In the genomic region with DNA sequence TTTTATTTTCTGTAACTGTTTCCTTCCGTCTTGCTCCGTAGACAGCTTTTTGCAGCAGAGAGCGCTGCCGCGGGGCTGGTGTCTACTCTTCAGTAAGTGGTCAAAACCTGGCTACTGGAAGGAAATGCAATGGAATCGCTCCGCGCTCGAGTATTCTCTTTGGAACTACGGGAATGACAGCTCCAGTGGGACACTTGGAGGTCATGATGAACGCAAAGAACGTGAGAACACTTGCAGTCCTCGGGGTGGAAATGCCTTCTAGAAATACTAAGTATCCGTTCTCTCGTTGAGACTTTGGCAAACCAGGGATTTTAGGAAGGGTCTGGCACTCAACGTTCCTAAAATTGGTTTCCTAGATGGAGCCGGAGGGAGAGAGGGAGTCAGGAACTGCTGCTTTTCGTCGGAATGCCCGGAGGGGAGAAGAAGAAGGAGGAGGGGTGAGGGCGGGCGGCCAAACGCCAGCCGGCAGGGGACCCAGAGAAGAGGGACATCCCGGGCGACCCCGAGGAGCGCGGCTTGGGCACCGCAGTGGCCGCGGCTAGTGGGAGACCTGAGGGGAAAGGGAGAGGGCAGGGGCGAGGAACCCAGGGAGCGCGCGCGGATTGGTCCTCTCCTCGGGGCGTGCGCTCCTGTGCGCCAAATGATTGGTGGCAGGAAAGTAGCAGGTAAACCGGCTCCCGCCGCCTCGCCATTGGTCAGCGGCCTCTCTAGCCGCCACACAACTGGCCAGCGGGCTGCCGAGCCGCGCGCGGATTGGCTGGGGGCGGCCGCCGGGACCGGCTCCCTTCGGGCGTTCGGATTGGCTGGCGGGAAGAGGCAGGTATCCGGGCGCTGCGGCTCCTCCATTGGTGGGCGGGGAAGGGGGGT, we compare ENCODE assay signal across 8 cellular contexts. TPM values are rescaled to one million over a fixed set of nuclear protein-coding genes. Genes with fewer than 3 reads are reported as not detected.
DNase-seq lines count a peak whose midpoint lies in the region; ATAC-seq, FAIRE-seq and TF ChIP-seq lines count a peak whose summit lies in the region.

No MANE protein-coding gene starts in this region.

- FAIRE-seq in A549 (lab: Jason Lieb, UNC): no peak

- H3K4me3 ChIP-seq in A549: peak overlapping the region; percentile 96
- H3K4me3 ChIP-seq in spleen: peak overlapping the region; percentile 80 to 99 (median 94)

- no peak for TF ChIP-seq CTCF in A549 (IDR thresholded peaks at IDR 0.05)
- TF ChIP-seq CTCF in spleen (IDR thresholded peaks at IDR 0.05 in 8 of 11, conservative IDR thresholded peaks at IDR 0.05 in 3 of 11): peak in 3 of 11 experiments; percentile 11 to 19 (median 11)

- TF ChIP-seq RAD21 in A549 (conservative IDR thresholded peaks at IDR 0.05 in 1 of 2, IDR thresholded peaks at IDR 0.05 in 1 of 2): no peak

- intact Hi-C loops in spleen (cut with DNase I; ENCODE audit: low total_unique reads): no loop called here

- H3K27me3 Mint-ChIP-seq in central memory CD8-positive, alpha-beta T cell: peaks cover 23% of the 10 kb centered on the region

- H3K9me3 Mint-ChIP-seq in central memory CD8-positive, alpha-beta T cell: no peaks in the 10 kb centered on the region

- H3K4me3 Mint-ChIP-seq in central memory CD8-positive, alpha-beta T cell: peak overlapping the region; percentile 96

- WGBS in A549 (ENCODE audit: missing lambda C conversion rate): 2% methylated on average over 37 of the region's 65 CpGs
- 0 to 1% (median 0%) methylated on average over 52 to 65 of the region's 65 CpGs for WGBS in spleen, 5 donors

- peaks cover 0 to 30% (median 6%) of the 10 kb centered on the region in 7 donors for H3K27me3 ChIP-seq in spleen (replicated peaks in 1 of 7)

- peak overlapping the region; percentile 96 for H3K4me2 ChIP-seq in A549

- peaks cover 24% of the 10 kb centered on the region; the same call in 2 of the 3 replicates for H3K4me1 ChIP-seq in A549
- peaks cover 12 to 54% (median 39%) of the 10 kb centered on the region in 6 donors for H3K4me1 ChIP-seq in spleen

- TF ChIP-seq POLR2A in A549 (IDR thresholded peaks at IDR 0.05; ENCODE audit: low read length) (peak; percentile 70), spleen (IDR thresholded peaks at IDR 0.05) (peak in 1 of 3 donors; percentile 24)

- peaks cover 0 to 3% (median 0%) of the 10 kb centered on the region in 6 donors for H3K36me3 ChIP-seq in spleen

- H3K4me1 Mint-ChIP-seq in central memory CD8-positive, alpha-beta T cell: peaks cover 44% of the 10 kb centered on the region

- DNase-seq in A549 (ENCODE audit: low read depth in 1 of 2, low spot score in 1 of 2) (peak; percentile 98 to 99), NCI-H2196 treated with DMSO at 0.1 percent for 48 hours (lab: John Stamatoyannopoulos, UW; ENCODE audit: unreplicated experiment) (peak; percentile 97), iris pigment epithelial cell (ENCODE audit: low read depth) (peak; percentile 99), spleen (peak; percentile 98)
- DNase-seq in activated CD4-positive, CD25-positive, alpha-beta regulatory T cell (lab: John Stamatoyannopoulos, UW): peak; percentile 95 to 97 (median 96)
- peak; percentile 91 to 94 for DNase-seq in central memory CD8-positive, alpha-beta T cell (ENCODE audit: low spot score in 2 of 2)

- peak; percentile 93 to 99 for ATAC-seq in A549
- ATAC-seq in GM18868 (IDR thresholded peaks at IDR 0.05; ENCODE audit: unreplicated experiment): peak; percentile 91
- ATAC-seq in HG03103 (IDR thresholded peaks at IDR 0.05; ENCODE audit: low read depth, unreplicated experiment): peak; percentile 90
- ATAC-seq in central memory CD8-positive, alpha-beta T cell (replicated peaks; ENCODE audit: extremely low read depth, poor library complexity, severe bottlenecking): peak; percentile 80

- no peak for TF ChIP-seq EP300 in A549 (IDR thresholded peaks at IDR 0.05)

- H3K27ac ChIP-seq in A549 (peak overlapping the region; percentile 51 to 93), spleen (peak overlapping the region; percentile 31 to 98 (median 92))

- peak overlapping the region; percentile 93 for H3K27ac Mint-ChIP-seq in central memory CD8-positive, alpha-beta T cell (ENCODE audit: low read depth)

- POLR2A ChIA-PET in A549 (lab: Yijun Ruan, JAX): interaction anchor here (0.6 to 1.4 kb wide), 3 partner anchors 61 to 315 kb away, joined by 4 to 12 read pairs (median 5); no protein-coding TSS in a partner anchor

- H3K9me3 ChIP-seq in A549: no peaks in the 10 kb centered on the region
- no peaks in the 10 kb centered on the region for H3K9me3 ChIP-seq in spleen

- CTCF ChIA-PET in A549 (lab: Yijun Ruan, JAX): interaction anchor here (1.0 to 2.1 kb wide), 8 partner anchors 10 to 67 kb away, joined by 3 to 13 read pairs (median 6); no protein-coding TSS in a partner anchor

- peaks cover 27% of the 10 kb centered on the region for H3K36me3 Mint-ChIP-seq in central memory CD8-positive, alpha-beta T cell (ENCODE audit: insufficient read depth)

TF ChIP-seq in A549, 52 proteins besides CTCF, POLR2A, EP300 and RAD21 (continues in another document):
- peak; percentile 91 for TF ChIP-seq HOXA7 (CRISPR knock-in tag; IDR thresholded peaks at IDR 0.05)
- TF ChIP-seq, protein P1, sequence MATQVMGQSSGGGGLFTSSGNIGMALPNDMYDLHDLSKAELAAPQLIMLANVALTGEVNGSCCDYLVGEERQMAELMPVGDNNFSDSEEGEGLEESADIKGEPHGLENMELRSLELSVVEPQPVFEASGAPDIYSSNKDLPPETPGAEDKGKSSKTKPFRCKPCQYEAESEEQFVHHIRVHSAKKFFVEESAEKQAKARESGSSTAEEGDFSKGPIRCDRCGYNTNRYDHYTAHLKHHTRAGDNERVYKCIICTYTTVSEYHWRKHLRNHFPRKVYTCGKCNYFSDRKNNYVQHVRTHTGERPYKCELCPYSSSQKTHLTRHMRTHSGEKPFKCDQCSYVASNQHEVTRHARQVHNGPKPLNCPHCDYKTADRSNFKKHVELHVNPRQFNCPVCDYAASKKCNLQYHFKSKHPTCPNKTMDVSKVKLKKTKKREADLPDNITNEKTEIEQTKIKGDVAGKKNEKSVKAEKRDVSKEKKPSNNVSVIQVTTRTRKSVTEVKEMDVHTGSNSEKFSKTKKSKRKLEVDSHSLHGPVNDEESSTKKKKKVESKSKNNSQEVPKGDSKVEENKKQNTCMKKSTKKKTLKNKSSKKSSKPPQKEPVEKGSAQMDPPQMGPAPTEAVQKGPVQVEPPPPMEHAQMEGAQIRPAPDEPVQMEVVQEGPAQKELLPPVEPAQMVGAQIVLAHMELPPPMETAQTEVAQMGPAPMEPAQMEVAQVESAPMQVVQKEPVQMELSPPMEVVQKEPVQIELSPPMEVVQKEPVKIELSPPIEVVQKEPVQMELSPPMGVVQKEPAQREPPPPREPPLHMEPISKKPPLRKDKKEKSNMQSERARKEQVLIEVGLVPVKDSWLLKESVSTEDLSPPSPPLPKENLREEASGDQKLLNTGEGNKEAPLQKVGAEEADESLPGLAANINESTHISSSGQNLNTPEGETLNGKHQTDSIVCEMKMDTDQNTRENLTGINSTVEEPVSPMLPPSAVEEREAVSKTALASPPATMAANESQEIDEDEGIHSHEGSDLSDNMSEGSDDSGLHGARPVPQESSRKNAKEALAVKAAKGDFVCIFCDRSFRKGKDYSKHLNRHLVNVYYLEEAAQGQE (IDR thresholded peaks at IDR 0.05): no peak
- TF ChIP-seq MAZ (IDR thresholded peaks at IDR 0.05; ENCODE audit: borderline replicate concordance, low read depth, low read length): no peak
- TF ChIP-seq RFX5 (IDR thresholded peaks at IDR 0.05): peak; percentile 81; the same call in 1 of the 2 replicates
- TF ChIP-seq, protein P2, sequence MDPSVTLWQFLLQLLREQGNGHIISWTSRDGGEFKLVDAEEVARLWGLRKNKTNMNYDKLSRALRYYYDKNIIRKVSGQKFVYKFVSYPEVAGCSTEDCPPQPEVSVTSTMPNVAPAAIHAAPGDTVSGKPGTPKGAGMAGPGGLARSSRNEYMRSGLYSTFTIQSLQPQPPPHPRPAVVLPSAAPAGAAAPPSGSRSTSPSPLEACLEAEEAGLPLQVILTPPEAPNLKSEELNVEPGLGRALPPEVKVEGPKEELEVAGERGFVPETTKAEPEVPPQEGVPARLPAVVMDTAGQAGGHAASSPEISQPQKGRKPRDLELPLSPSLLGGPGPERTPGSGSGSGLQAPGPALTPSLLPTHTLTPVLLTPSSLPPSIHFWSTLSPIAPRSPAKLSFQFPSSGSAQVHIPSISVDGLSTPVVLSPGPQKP (IDR thresholded peaks at IDR 0.05; ENCODE audit: low read depth, low read length): no peak
- peak; percentile 98 for TF ChIP-seq ZNF302 (CRISPR knock-in tag; IDR thresholded peaks at IDR 0.05)
- TF ChIP-seq JUN (IDR thresholded peaks at IDR 0.05): no peak; a peak in 1 of 5 replicates
- TF ChIP-seq ZSCAN20 (CRISPR knock-in tag; IDR thresholded peaks at IDR 0.05): peak; percentile 99
- TF ChIP-seq, protein P3, sequence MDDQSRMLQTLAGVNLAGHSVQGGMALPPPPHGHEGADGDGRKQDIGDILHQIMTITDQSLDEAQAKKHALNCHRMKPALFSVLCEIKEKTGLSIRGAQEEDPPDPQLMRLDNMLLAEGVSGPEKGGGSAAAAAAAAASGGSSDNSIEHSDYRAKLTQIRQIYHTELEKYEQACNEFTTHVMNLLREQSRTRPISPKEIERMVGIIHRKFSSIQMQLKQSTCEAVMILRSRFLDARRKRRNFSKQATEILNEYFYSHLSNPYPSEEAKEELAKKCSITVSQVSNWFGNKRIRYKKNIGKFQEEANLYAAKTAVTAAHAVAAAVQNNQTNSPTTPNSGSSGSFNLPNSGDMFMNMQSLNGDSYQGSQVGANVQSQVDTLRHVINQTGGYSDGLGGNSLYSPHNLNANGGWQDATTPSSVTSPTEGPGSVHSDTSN (IDR thresholded peaks at IDR 0.05): peak; percentile 99
- TF ChIP-seq EHF (CRISPR knock-in tag; IDR thresholded peaks at IDR 0.05): peak; percentile 100
- TF ChIP-seq ESRRA (IDR thresholded peaks at IDR 0.05; ENCODE audit: borderline replicate concordance, low read length): no peak
- no peak for TF ChIP-seq CBX2 (IDR thresholded peaks at IDR 0.05; ENCODE audit: borderline replicate concordance, low read depth)
- TF ChIP-seq, protein P4, sequence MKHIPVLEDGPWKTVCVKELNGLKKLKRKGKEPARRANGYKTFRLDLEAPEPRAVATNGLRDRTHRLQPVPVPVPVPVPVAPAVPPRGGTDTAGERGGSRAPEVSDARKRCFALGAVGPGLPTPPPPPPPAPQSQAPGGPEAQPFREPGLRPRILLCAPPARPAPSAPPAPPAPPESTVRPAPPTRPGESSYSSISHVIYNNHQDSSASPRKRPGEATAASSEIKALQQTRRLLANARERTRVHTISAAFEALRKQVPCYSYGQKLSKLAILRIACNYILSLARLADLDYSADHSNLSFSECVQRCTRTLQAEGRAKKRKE (CRISPR knock-in tag; IDR thresholded peaks at IDR 0.05; ENCODE audit: low read depth): peak; percentile 100

RNA-seq across cellular contexts. Expression of a gene that starts 0.5 kb away (rescaled TPM):
- 25.2 and 29.2 TPM in 2 replicates for polyA plus RNA-seq in A549 (2011; rRNA removed)
- polyA plus RNA-seq in A549 (2012; cell fraction: cytosol; rRNA removed): 7.3 and 8.2 TPM in 2 replicates
- polyA plus RNA-seq in A549 (2012; cell fraction: nucleus; rRNA removed): 6.5 and 10.4 TPM in 2 replicates
- 20.1 to 29.2 TPM (median 28.6 TPM) in 3 replicates for polyA plus RNA-seq in A549 (2017; fragmentation: RNase III; extraction: RNeasy Plus Mini Kit Qiagen cat#74134 plus additional on column Dnase treatment)
- 22.2 and 40.0 TPM in 2 replicates for polyA minus RNA-seq in A549 (2011; rRNA and poly(A)+ RNA removed)
- 10 to 100 TPM; 33.1 to 58.4 (median 38.7) TPM for total RNA-seq in spleen
- polyA plus RNA-seq in spleen: 10 to 100 TPM in 1 of 3 donors, 1 to 10 TPM in 2; 6.5 to 12.0 (median 9.0) TPM

Comparison
In these comparisons a context has a peak if more than half of its experiments do, and no peak if none do; other contexts are left out.
1. Peak in every context shown above with its lines: DNase-seq, ATAC-seq, H3K4me3 ChIP-seq and H3K27ac ChIP-seq.